19 cellular contexts compared by ENCODE assay signal in genomic region chr6:136148523-136148922, GRCh38.
"Had no signal": no experiment of that assay in that cellular context is flagged by ENCODE, and none has a peak within 500 bp of the region (broad histone marks: within the 10 kb centered on the region; RNA-seq: fewer than 3 reads in every experiment).

No MANE protein-coding gene starts in this region.

- H3K36me3 ChIP-seq: suprapubic skin, thyroid gland, uterus had no signal

- H3K4me1 Mint-ChIP-seq: memory B cell; natural killer cell; stimulated activated effector memory CD8-positive, alpha-beta T cell treated with anti-CD3 and anti-CD28 coated beads, Interleukin-12 subunit alpha, Interleukin-12 subunit beta, amount 100 ng/mL, for 72 hours had no signal

- H3K27ac ChIP-seq: epithelial cell of prostate, esophagus muscularis mucosa, lower lobe of right lung, suprapubic skin, thyroid gland, uterus had no signal

- DNase-seq: cortex of kidney; effector memory CD4-positive, alpha-beta T cell; gastrocnemius medialis; islet precursor cell; lower lobe of right lung; natural killer cell; stimulated activated CD4-positive, alpha-beta T cell treated with anti-CD3 and anti-CD28 coated beads, Interleukin-4, amount 100 ng/mL, for 1 hour; stimulated activated CD8-positive, alpha-beta memory T cell treated with anti-CD3 and anti-CD28 coated beads, Interleukin-4, amount 100 ng/mL, for 48 hours; stimulated activated naive CD8-positive, alpha-beta T cell treated with anti-CD3 and anti-CD28 coated beads, Interleukin-15, Interleukin-2, amounts not matched to agents 100 U/mL and 50 U/mL, for 24 hours; thyroid gland; uterus had no signal

- H3K4me3 ChIP-seq: esophagus muscularis mucosa, gastrocnemius medialis, lower lobe of right lung, suprapubic skin, thyroid gland, uterus had no signal

- ATAC-seq: left lobe of liver; lower lobe of right lung; natural killer cell; stimulated activated effector memory CD8-positive, alpha-beta T cell treated with anti-CD3 and anti-CD28 coated beads, Interleukin-12 subunit alpha, Interleukin-12 subunit beta, amount 100 ng/mL, for 72 hours; stimulated activated naive CD8-positive, alpha-beta T cell treated with anti-CD3 and anti-CD28 coated beads, Interleukin-15, Interleukin-2, amounts not matched to agents 100 U/mL and 50 U/mL, for 24 hours had no signal

- H3K27ac Mint-ChIP-seq: memory B cell; mesothelial cell of epicardium; natural killer cell; stimulated activated effector memory CD8-positive, alpha-beta T cell treated with anti-CD3 and anti-CD28 coated beads, Interleukin-12 subunit alpha, Interleukin-12 subunit beta, amount 100 ng/mL, for 72 hours; type B pancreatic cell had no signal

- H3K36me3 Mint-ChIP-seq: natural killer cell; stimulated activated effector memory CD8-positive, alpha-beta T cell treated with anti-CD3 and anti-CD28 coated beads, Interleukin-12 subunit alpha, Interleukin-12 subunit beta, amount 100 ng/mL, for 72 hours; type B pancreatic cell had no signal

- H3K9me3 ChIP-seq: esophagus muscularis mucosa, gastrocnemius medialis, lower lobe of right lung, suprapubic skin, thyroid gland, uterus had no signal

- H3K4me1 ChIP-seq: lower lobe of right lung, suprapubic skin, thyroid gland, uterus had no signal

- H3K27me3 Mint-ChIP-seq: memory B cell, type B pancreatic cell had no signal

- H3K4me3 Mint-ChIP-seq: memory B cell; mesothelial cell of epicardium; natural killer cell; stimulated activated effector memory CD8-positive, alpha-beta T cell treated with anti-CD3 and anti-CD28 coated beads, Interleukin-12 subunit alpha, Interleukin-12 subunit beta, amount 100 ng/mL, for 72 hours; type B pancreatic cell had no signal

- H3K27me3 ChIP-seq: esophagus muscularis mucosa, gastrocnemius medialis, suprapubic skin, thyroid gland, uterus had no signal

- H3K9me3 Mint-ChIP-seq: memory B cell; mesothelial cell of epicardium; natural killer cell; stimulated activated effector memory CD8-positive, alpha-beta T cell treated with anti-CD3 and anti-CD28 coated beads, Interleukin-12 subunit alpha, Interleukin-12 subunit beta, amount 100 ng/mL, for 72 hours had no signal
